ENCODE assay signal across 2 cellular contexts in the genomic region with DNA sequence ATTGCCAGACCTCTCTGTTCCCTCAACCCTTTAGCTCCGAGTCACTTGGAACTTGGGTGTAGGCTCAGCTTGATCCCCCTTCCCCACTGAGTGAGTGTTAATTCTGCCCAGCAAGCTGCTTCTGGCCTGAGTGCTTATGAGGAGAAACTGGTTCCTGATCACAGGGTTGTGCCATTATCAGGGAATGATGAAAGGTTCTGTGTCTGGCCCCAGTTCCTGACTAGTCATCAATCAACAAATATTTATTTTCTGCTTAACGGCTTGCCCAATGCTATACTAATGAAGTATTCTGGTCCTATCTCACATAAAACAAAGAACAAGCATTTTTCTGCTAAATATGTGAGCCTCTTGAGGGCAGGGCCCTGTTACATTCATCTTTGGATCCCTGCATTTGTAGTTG.
TF ChIP-seq lines count a peak whose summit lies in the region.

No MANE protein-coding gene starts in this region.

TF ChIP-seq in HEK293, 187 proteins besides CTCF, POLR2A, EP300 and RAD21:
- 0 out of 2 replicates have a peak, but pooled peaks have one; percentile 11 for TF ChIP-seq ZIC2 (tag by site-specific recombination; IDR thresholded peaks at IDR 0.05)
- TF ChIP-seq ZNF292 (tag by site-specific recombination; IDR thresholded peaks at IDR 0.05; ENCODE audit: borderline replicate concordance, low read depth): no peak

TF ChIP-seq in WTC11, 78 proteins besides CTCF, POLR2A, EP300 and RAD21:
- TF ChIP-seq IRF2 (CRISPR knock-in tag; IDR thresholded peaks at IDR 0.05; ENCODE audit: borderline replicate concordance, low read depth) (no peak), NR2C2 (CRISPR knock-in tag; IDR thresholded peaks at IDR 0.05) (no peak), GRHL2 (CRISPR knock-in tag; IDR thresholded peaks at IDR 0.05; ENCODE audit: insufficient replicate concordance, severe bottlenecking) (no peak), TEAD4 (CRISPR knock-in tag; IDR thresholded peaks at IDR 0.05) (no peak), MXD4 (CRISPR knock-in tag; IDR thresholded peaks at IDR 0.05; ENCODE audit: borderline replicate concordance) (no peak)
- TF ChIP-seq, protein P1, sequence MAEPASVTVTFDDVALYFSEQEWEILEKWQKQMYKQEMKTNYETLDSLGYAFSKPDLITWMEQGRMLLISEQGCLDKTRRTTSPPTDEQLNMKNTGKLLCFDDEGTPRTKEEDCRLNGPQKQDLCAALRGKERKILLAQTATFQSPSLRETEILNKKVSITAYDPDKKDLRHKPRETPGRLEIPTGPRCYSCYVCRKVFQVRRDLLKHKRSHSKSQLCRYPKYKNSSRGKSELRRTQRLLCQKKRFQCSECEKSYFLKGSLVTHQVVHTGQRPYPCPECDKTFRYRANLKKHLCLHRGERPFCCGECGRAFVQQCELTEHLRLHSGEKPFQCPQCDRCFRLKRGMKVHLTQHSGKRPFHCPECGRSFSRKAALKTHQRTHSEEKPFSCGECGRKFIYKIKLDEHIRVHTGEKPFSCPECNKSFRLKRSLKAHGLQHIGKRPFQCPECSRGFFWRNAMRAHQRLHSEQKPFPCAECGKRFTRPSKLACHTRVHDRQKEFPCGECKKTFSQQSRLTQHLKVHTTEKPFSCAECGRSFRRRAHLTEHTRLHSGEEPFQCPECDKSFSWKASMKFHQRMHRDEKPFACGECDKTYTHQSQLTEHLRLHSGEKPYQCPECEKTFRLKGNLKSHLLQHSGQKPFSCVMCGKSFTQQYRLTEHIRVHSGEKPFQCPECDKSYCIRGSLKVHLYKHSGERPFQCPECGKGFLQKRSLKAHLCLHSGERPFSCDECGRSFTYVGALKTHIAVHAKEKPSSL (CRISPR knock-in tag; conservative IDR thresholded peaks at IDR 0.05): no peak
TF ChIP-seq in WTC11: peak in this region for 0.
